16 cellular contexts compared by ENCODE assay signal in the genomic region with DNA sequence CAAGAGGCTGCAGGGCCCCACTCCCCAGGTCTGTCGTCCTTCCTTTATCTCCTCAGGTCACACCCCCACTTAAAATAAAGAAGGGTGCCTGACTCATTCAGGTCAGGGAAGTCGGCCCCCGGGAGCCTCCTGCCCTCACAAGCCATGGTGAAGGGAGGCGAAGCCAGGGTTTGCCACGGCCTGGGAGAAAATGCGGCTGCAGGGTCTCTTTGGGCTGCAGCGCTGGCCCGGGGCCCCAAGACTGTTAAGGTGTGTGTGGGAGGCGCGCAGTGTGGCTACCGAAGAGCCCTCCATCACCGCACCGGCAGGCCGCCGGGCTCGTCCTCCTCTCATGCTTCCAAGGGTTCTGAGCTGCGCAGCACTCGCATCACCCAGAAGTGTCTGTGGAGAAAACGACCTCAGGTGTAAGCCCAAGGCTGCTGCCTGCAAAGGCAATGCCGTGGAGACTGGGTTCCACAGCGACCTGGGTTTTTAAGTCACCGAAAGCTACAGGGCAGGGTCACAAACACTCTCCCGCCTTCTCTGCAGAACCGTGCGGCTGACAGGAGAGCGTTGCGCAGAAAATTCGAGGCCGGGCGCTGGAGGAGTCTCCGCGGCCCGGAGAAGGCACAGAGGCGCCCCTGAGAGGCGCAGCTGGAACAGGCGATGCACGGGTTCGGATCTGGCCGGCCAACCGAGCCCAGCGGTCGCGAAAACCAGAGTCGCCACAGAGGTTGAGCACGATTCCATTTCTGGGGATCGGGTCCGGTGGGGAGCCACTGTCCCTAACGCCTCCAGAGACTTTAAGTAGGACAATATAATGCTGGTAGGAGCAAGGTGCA. TPM values are rescaled to one million over a fixed set of nuclear protein-coding genes. Genes with fewer than 3 reads are reported as not detected.
DNase-seq lines count a peak whose midpoint lies in the region; ATAC-seq lines count a peak whose summit lies in the region.
"Had no signal": no experiment of that assay in that cellular context is flagged by ENCODE, and none has a peak within 500 bp of the region (broad histone marks: within the 10 kb centered on the region; RNA-seq: fewer than 3 reads in every experiment).

No MANE protein-coding gene starts in this region.

- H3K4me1 ChIP-seq in iPS-20b (ENCODE audit: insufficient read depth, low read length): peaks cover 12% of the 10 kb centered on the region

- no peaks in the 10 kb centered on the region for H3K36me3 Mint-ChIP-seq in activated T-cell treated with anti-CD3 and anti-CD28 coated beads, Interleukin-2, amount 50 U/mL, for 72 hours (ENCODE audit: insufficient read depth in 2 of 2)
- no peaks in the 10 kb centered on the region for H3K36me3 Mint-ChIP-seq in stimulated activated naive B cell treated with anti-CD40 and anti-IgM and Interleukin-4, amounts not matched to agents 10 μg/mL and 1 μg/mL and 100 μg/mL, for 72 hours

- no peaks in the 10 kb centered on the region for H3K36me3 ChIP-seq in iPS-20b (ENCODE audit: insufficient read depth, low read depth, low read length)
- H3K36me3 ChIP-seq: transverse colon had no signal

- peak overlapping the region; percentile 46; the same call in 1 of the 2 replicates for H3K4me3 ChIP-seq in iPS-20b (ENCODE audit: low read length)
- H3K4me3 ChIP-seq: GM23248, PC-9, transverse colon had no signal

- peaks cover 99% of the 10 kb centered on the region for H3K27me3 ChIP-seq in iPS-20b (ENCODE audit: insufficient read depth, low read length)

- peak overlapping the region; percentile 72 for H3K27ac Mint-ChIP-seq in activated T-cell treated with anti-CD3 and anti-CD28 coated beads, Interleukin-2, amount 50 U/mL, for 72 hours
- peak overlapping the region; percentile 51 for H3K27ac Mint-ChIP-seq in stimulated activated naive B cell treated with anti-CD40 and anti-IgM and Interleukin-4, amounts not matched to agents 10 μg/mL and 1 μg/mL and 100 μg/mL, for 72 hours
- H3K27ac Mint-ChIP-seq: progenitor cell of endocrine pancreas had no signal

- no peak overlapping the region for H3K9ac ChIP-seq in iPS-20b (ENCODE audit: low read depth, low read length)
- H3K9ac ChIP-seq: GM23248 had no signal

- H3K9me3 ChIP-seq in iPS-20b (ENCODE audit: insufficient read depth, low read depth, low read length): no peaks in the 10 kb centered on the region; the same call in 1 of the 2 replicates
- H3K9me3 ChIP-seq: transverse colon had no signal

- no peak overlapping the region for H3K27ac ChIP-seq in iPS-20b (ENCODE audit: low read length)
- H3K27ac ChIP-seq: GM23248, PC-9, transverse colon had no signal

- H3K4me3 Mint-ChIP-seq in activated T-cell treated with anti-CD3 and anti-CD28 coated beads, Interleukin-2, amount 50 U/mL, for 72 hours: peak overlapping the region; percentile 87 to 89
- H3K4me3 Mint-ChIP-seq in stimulated activated naive B cell treated with anti-CD40 and anti-IgM and Interleukin-4, amounts not matched to agents 10 μg/mL and 1 μg/mL and 100 μg/mL, for 72 hours: peak overlapping the region; percentile 52 to 56

- H3K9me3 Mint-ChIP-seq in activated T-cell treated with anti-CD3 and anti-CD28 coated beads, Interleukin-2, amount 50 U/mL, for 72 hours: no peaks in the 10 kb centered on the region
- no peaks in the 10 kb centered on the region for H3K9me3 Mint-ChIP-seq in stimulated activated naive B cell treated with anti-CD40 and anti-IgM and Interleukin-4, amounts not matched to agents 10 μg/mL and 1 μg/mL and 100 μg/mL, for 72 hours

- peaks cover 34% of the 10 kb centered on the region for H3K4me1 Mint-ChIP-seq in activated T-cell treated with anti-CD3 and anti-CD28 coated beads, Interleukin-2, amount 50 U/mL, for 72 hours (ENCODE audit: low read depth)
- peaks cover 29 to 56% of the 10 kb centered on the region in 2 donors for H3K4me1 Mint-ChIP-seq in stimulated activated naive B cell treated with anti-CD40 and anti-IgM and Interleukin-4, amounts not matched to agents 10 μg/mL and 1 μg/mL and 100 μg/mL, for 72 hours

- peaks cover 98% of the 10 kb centered on the region for H3K27me3 Mint-ChIP-seq in activated T-cell treated with anti-CD3 and anti-CD28 coated beads, Interleukin-2, amount 50 U/mL, for 72 hours (ENCODE audit: low read depth)
- peaks cover 77 to 95% of the 10 kb centered on the region in 2 donors for H3K27me3 Mint-ChIP-seq in stimulated activated naive B cell treated with anti-CD40 and anti-IgM and Interleukin-4, amounts not matched to agents 10 μg/mL and 1 μg/mL and 100 μg/mL, for 72 hours

- ATAC-seq in activated T-cell treated with anti-CD3 and anti-CD28 coated beads, Interleukin-2, amount 50 U/mL, for 72 hours (replicated peaks in 1 of 2): peak; percentile 25 to 26
- peak in 1 of 2 donors; percentile 20 for ATAC-seq in stimulated activated naive B cell treated with anti-CD40 and anti-IgM and Interleukin-4, amounts not matched to agents 10 μg/mL and 1 μg/mL and 100 μg/mL, for 72 hours (replicated peaks)

- DNase-seq in stimulated activated CD4-positive, alpha-beta T cell treated with anti-CD3 and anti-CD28 coated beads, Interleukin-15, amount 100 ng/mL, for 24 hours: peak; percentile 40
- DNase-seq in stimulated activated CD4-positive, alpha-beta T cell treated with anti-CD3 and anti-CD28 coated beads, Interleukin-4, amount 100 ng/mL, for 24 hours: no peak
- peak in 1 of 2 donors; percentile 37 for DNase-seq in activated T-cell treated with anti-CD3 and anti-CD28 coated beads, Interleukin-2, amount 50 U/mL, for 72 hours
- no peak for DNase-seq in stimulated activated naive B cell treated with anti-CD40 and anti-IgM and Interleukin-4, amounts not matched to agents 10 μg/mL and 1 μg/mL and 100 μg/mL, for 72 hours
- DNase-seq in NCI-H82 (lab: John Stamatoyannopoulos, UW) (no peak), kidney tubule cell (ENCODE audit: low spot score) (no peak), NCI-H524 treated with DMSO at 0.1 percent for 48 hours (lab: John Stamatoyannopoulos, UW) (no peak)
- DNase-seq: AML-193; central memory CD4-positive, alpha-beta T cell; GM23248; kidney glomerular epithelial cell; NCI-H187; PC-9; transverse colon had no signal

RNA-seq across cellular contexts. Expression of a gene that starts 8.7 kb away (rescaled TPM):
- total RNA-seq in activated T-cell treated with anti-CD3 and anti-CD28 coated beads, Interleukin-2, amount 50 U/mL, for 72 hours: under 1 TPM; 0.12 to 0.16 TPM
- total RNA-seq: PC-9, transverse colon had no signal

RNA-seq across cellular contexts. Expression of a gene that starts 8.8 kb away (rescaled TPM):
- not detected for total RNA-seq in activated T-cell treated with anti-CD3 and anti-CD28 coated beads, Interleukin-2, amount 50 U/mL, for 72 hours
- total RNA-seq: progenitor cell of endocrine pancreas, transverse colon had no signal
